2 cellular contexts compared by ENCODE assay signal in the genomic region with DNA sequence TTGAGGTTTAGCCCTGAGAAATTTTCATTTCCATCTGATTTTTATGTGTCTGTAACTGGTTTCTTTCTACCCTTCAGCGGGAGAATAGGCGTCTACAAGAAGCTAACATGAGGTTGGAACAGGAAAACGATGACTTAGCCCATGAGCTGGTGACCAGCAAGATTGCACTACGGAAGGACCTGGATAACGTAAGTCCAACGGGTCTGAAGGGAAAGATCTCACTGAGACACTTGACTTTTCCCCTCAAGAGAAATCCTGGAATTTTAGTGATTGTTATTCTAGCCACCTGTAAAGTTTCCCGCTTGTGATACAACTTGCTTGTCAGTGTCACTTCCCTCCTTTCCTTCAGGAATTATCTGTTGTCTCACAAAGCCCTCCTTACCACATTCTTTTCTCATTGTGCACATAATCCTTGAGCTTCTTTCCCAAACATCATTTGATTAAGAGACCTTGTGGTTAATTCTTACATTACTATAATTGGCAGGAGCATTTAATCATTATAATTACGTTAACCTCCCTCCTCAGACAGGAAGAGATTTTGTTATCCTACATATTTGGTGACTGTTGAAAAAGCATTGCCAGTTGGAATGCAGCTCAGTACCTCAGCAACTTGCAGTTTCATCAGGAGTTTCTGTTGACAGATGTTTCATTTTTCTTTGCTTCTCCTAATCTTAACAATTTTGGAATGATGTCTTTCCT.
TF ChIP-seq lines count a peak whose summit lies in the region.

No MANE protein-coding gene starts in this region.

TF ChIP-seq in GM23338, 12 proteins besides CTCF, POLR2A, EP300 and RAD21 (continued from another document):
- TF ChIP-seq, protein P1, sequence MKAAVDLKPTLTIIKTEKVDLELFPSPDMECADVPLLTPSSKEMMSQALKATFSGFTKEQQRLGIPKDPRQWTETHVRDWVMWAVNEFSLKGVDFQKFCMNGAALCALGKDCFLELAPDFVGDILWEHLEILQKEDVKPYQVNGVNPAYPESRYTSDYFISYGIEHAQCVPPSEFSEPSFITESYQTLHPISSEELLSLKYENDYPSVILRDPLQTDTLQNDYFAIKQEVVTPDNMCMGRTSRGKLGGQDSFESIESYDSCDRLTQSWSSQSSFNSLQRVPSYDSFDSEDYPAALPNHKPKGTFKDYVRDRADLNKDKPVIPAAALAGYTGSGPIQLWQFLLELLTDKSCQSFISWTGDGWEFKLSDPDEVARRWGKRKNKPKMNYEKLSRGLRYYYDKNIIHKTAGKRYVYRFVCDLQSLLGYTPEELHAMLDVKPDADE (IDR thresholded peaks at IDR 0.05), result no peak
- TF ChIP-seq, protein P2, sequence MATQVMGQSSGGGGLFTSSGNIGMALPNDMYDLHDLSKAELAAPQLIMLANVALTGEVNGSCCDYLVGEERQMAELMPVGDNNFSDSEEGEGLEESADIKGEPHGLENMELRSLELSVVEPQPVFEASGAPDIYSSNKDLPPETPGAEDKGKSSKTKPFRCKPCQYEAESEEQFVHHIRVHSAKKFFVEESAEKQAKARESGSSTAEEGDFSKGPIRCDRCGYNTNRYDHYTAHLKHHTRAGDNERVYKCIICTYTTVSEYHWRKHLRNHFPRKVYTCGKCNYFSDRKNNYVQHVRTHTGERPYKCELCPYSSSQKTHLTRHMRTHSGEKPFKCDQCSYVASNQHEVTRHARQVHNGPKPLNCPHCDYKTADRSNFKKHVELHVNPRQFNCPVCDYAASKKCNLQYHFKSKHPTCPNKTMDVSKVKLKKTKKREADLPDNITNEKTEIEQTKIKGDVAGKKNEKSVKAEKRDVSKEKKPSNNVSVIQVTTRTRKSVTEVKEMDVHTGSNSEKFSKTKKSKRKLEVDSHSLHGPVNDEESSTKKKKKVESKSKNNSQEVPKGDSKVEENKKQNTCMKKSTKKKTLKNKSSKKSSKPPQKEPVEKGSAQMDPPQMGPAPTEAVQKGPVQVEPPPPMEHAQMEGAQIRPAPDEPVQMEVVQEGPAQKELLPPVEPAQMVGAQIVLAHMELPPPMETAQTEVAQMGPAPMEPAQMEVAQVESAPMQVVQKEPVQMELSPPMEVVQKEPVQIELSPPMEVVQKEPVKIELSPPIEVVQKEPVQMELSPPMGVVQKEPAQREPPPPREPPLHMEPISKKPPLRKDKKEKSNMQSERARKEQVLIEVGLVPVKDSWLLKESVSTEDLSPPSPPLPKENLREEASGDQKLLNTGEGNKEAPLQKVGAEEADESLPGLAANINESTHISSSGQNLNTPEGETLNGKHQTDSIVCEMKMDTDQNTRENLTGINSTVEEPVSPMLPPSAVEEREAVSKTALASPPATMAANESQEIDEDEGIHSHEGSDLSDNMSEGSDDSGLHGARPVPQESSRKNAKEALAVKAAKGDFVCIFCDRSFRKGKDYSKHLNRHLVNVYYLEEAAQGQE (IDR thresholded peaks at IDR 0.05; ENCODE audit: unreplicated experiment), result no peak
- TF ChIP-seq EZH2phosphoT487 (IDR thresholded peaks at IDR 0.05; ENCODE audit: unreplicated experiment), result no peak
- no peak for TF ChIP-seq NANOG (IDR thresholded peaks at IDR 0.05; ENCODE audit: borderline replicate concordance)
- TF ChIP-seq, protein P3, sequence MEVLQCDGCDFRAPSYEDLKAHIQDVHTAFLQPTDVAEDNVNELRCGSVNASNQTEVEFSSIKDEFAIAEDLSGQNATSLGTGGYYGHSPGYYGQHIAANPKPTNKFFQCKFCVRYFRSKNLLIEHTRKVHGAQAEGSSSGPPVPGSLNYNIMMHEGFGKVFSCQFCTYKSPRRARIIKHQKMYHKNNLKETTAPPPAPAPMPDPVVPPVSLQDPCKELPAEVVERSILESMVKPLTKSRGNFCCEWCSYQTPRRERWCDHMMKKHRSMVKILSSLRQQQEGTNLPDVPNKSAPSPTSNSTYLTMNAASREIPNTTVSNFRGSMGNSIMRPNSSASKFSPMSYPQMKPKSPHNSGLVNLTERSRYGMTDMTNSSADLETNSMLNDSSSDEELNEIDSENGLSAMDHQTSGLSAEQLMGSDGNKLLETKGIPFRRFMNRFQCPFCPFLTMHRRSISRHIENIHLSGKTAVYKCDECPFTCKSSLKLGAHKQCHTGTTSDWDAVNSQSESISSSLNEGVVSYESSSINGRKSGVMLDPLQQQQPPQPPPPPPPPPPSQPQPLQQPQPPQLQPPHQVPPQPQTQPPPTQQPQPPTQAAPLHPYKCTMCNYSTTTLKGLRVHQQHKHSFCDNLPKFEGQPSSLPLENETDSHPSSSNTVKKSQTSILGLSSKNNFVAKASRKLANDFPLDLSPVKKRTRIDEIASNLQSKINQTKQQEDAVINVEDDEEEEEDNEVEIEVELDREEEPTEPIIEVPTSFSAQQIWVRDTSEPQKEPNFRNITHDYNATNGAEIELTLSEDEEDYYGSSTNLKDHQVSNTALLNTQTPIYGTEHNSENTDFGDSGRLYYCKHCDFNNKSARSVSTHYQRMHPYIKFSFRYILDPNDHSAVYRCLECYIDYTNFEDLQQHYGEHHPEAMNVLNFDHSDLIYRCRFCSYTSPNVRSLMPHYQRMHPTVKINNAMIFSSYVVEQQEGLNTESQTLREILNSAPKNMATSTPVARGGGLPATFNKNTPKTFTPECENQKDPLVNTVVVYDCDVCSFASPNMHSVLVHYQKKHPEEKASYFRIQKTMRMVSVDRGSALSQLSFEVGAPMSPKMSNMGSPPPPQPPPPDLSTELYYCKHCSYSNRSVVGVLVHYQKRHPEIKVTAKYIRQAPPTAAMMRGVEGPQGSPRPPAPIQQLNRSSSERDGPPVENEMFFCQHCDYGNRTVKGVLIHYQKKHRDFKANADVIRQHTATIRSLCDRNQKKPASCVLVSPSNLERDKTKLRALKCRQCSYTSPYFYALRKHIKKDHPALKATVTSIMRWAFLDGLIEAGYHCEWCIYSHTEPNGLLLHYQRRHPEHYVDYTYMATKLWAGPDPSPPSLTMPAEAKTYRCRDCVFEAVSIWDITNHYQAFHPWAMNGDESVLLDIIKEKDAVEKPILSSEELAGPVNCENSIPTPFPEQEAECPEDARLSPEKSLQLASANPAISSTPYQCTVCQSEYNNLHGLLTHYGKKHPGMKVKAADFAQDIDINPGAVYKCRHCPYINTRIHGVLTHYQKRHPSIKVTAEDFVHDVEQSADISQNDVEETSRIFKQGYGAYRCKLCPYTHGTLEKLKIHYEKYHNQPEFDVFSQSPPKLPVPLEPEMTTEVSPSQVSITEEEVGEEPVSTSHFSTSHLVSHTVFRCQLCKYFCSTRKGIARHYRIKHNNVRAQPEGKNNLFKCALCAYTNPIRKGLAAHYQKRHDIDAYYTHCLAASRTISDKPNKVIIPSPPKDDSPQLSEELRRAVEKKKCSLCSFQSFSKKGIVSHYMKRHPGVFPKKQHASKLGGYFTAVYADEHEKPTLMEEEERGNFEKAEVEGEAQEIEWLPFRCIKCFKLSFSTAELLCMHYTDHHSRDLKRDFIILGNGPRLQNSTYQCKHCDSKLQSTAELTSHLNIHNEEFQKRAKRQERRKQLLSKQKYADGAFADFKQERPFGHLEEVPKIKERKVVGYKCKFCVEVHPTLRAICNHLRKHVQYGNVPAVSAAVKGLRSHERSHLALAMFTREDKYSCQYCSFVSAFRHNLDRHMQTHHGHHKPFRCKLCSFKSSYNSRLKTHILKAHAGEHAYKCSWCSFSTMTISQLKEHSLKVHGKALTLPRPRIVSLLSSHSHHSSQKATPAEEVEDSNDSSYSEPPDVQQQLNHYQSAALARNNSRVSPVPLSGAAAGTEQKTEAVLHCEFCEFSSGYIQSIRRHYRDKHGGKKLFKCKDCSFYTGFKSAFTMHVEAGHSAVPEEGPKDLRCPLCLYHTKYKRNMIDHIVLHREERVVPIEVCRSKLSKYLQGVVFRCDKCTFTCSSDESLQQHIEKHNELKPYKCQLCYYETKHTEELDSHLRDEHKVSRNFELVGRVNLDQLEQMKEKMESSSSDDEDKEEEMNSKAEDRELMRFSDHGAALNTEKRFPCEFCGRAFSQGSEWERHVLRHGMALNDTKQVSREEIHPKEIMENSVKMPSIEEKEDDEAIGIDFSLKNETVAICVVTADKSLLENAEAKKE (CRISPR knock-in tag; IDR thresholded peaks at IDR 0.05), result no peak
TF ChIP-seq in GM23338: peak in this region for 0.

TF ChIP-seq in HEK293T, 16 proteins besides CTCF, POLR2A, EP300 and RAD21 (continued from another document):
- TF ChIP-seq FOXM1 (IDR thresholded peaks at IDR 0.05; ENCODE audit: borderline replicate concordance), result no peak
- no peak for TF ChIP-seq FOXA1 (IDR thresholded peaks at IDR 0.05)
- no peak for TF ChIP-seq ZNF384 (IDR thresholded peaks at IDR 0.05)
- TF ChIP-seq FOXK2 (IDR thresholded peaks at IDR 0.05), result no peak
- no peak for TF ChIP-seq SP1 (IDR thresholded peaks at IDR 0.05)
